ENCODE assay signal across 11 cellular contexts in the genomic region with DNA sequence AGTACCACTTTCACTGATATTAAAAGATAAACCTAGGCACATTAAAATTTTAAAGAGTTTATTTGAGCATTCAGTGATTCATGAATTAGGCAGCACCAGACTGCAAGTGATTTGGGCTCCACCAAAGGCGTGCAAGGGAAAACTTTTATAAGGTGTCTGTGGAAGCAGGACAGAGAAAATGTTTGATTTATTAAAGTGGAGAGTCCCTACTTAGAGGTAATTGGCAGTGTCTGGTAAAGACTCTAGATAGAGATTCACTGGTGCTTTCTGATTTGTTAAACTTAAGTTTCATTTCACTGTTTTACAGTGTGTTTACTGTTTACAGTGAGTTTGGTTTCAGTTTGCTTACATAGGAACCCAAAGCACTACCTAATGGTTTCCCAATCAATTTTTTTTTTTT.
A peak's percentile ranks its signal among the peaks of the same experiment; 100 is the strongest.
DNase-seq lines count a peak whose midpoint lies in the region; ATAC-seq and TF ChIP-seq lines count a peak whose summit lies in the region.
"Had no signal": no experiment of that assay in that cellular context is flagged by ENCODE, and none has a peak within 500 bp of the region (broad histone marks: within the 10 kb centered on the region; RNA-seq: fewer than 3 reads in every experiment).

No MANE protein-coding gene starts in this region.

- H3K9me3 Mint-ChIP-seq in stimulated activated effector memory CD8-positive, alpha-beta T cell treated with anti-CD3 and anti-CD28 coated beads, Interleukin-12 subunit alpha, Interleukin-12 subunit beta, amount 100 ng/mL, for 72 hours: peaks cover 4% of the 10 kb centered on the region

- ATAC-seq in GM19467 (IDR thresholded peaks at IDR 0.05; ENCODE audit: unreplicated experiment) (peak; percentile 92), HG03039 (IDR thresholded peaks at IDR 0.05; ENCODE audit: unreplicated experiment) (peak; percentile 89)
- no peak for ATAC-seq in stimulated activated effector memory CD8-positive, alpha-beta T cell treated with anti-CD3 and anti-CD28 coated beads, Interleukin-12 subunit alpha, Interleukin-12 subunit beta, amount 100 ng/mL, for 72 hours

- H3K27ac ChIP-seq in coronary artery: peak overlapping the region; percentile 61 to 76

- H3K36me3 Mint-ChIP-seq in stimulated activated effector memory CD8-positive, alpha-beta T cell treated with anti-CD3 and anti-CD28 coated beads, Interleukin-12 subunit alpha, Interleukin-12 subunit beta, amount 100 ng/mL, for 72 hours: no peaks in the 10 kb centered on the region

- H3K4me3 Mint-ChIP-seq in stimulated activated effector memory CD8-positive, alpha-beta T cell treated with anti-CD3 and anti-CD28 coated beads, Interleukin-12 subunit alpha, Interleukin-12 subunit beta, amount 100 ng/mL, for 72 hours: no peak overlapping the region

- no peaks in the 10 kb centered on the region for H3K4me1 Mint-ChIP-seq in stimulated activated effector memory CD8-positive, alpha-beta T cell treated with anti-CD3 and anti-CD28 coated beads, Interleukin-12 subunit alpha, Interleukin-12 subunit beta, amount 100 ng/mL, for 72 hours

- no peak overlapping the region for H3K4me3 ChIP-seq in AG09309 (ENCODE audit: control insufficient read depth, low read depth, low read length)
- peak overlapping the region; percentile 55 for H3K4me3 ChIP-seq in coronary artery

- DNase-seq in AG09309 (ENCODE audit: low read depth) (peak; percentile 16), coronary artery (ENCODE audit: low spot score) (no peak), GM19238 (ENCODE audit: insufficient read length, low spot score) (no peak), hepatic stellate cell (ENCODE audit: low spot score) (no peak)
- no peak for DNase-seq in stimulated activated CD4-positive, alpha-beta T cell treated with anti-CD3 and anti-CD28 coated beads, Interleukin-4, amount 100 ng/mL, for 24 hours
- DNase-seq in stimulated activated effector memory CD8-positive, alpha-beta T cell treated with anti-CD3 and anti-CD28 coated beads, Interleukin-12 subunit alpha, Interleukin-12 subunit beta, amount 100 ng/mL, for 72 hours (ENCODE audit: low spot score in 2 of 2): no peak
- DNase-seq: C1 segment of cervical spinal cord, NCI-H1436, T-helper 1 cell had no signal

- TF ChIP-seq CTCF in AG09309 (IDR thresholded peaks at IDR 0.05; ENCODE audit: control insufficient read depth, insufficient read depth, low read depth, low read length, missing control alignments) (no peak), coronary artery (IDR thresholded peaks at IDR 0.05) (no peak)

- H3K27ac Mint-ChIP-seq in stimulated activated effector memory CD8-positive, alpha-beta T cell treated with anti-CD3 and anti-CD28 coated beads, Interleukin-12 subunit alpha, Interleukin-12 subunit beta, amount 100 ng/mL, for 72 hours: no peak overlapping the region
